10 cellular contexts compared by ENCODE assay signal in the genomic region with DNA sequence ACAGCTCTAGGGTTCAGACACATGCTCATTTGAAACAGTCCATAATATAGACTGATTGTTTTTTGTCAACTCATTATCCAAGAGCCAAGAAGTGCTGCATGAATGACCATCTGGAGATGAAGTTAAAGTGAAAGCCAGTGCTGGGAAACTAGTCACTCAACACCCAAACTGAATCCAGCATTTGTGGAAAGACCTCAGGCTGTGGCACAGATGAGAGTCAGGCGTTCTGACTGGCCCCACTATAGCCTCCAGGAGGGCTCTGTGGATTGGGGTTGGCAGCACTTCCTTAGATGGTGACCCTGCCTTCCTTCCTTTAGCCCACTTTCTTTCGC. TPM values are rescaled to one million over a fixed set of nuclear protein-coding genes. Genes with fewer than 3 reads are reported as not detected.
DNase-seq lines count a peak whose midpoint lies in the region; ATAC-seq, FAIRE-seq and TF ChIP-seq lines count a peak whose summit lies in the region.
"Had no signal": no experiment of that assay in that cellular context is flagged by ENCODE, and none has a peak within 500 bp of the region (broad histone marks: within the 10 kb centered on the region; RNA-seq: fewer than 3 reads in every experiment).

No MANE protein-coding gene starts in this region.

- peak overlapping the region; percentile 94 for H3K4me3 Mint-ChIP-seq in natural killer cell treated with Interleukin-12 subunit alpha and Interleukin-12 subunit beta and Interleukin-15 and Interleukin-18, amount 100 ng/mL, for 72 hours

- H2BK120ac ChIP-seq in IMR-90 (ENCODE audit: low read depth, low read length) = no peak overlapping the region

- no peak for TF ChIP-seq RAD21 in IMR-90 (IDR thresholded peaks at IDR 0.05; ENCODE audit: low read length)

- dilution Hi-C loops in IMR-90 (cut with HindIII; ENCODE audit: low sequenced_read_pairs, unreplicated experiment) = no loop called here
- dilution Hi-C loops in endothelial cell of umbilical vein (cut with MboI; ENCODE audit: extremely low pct_ligation_motif_present, low sequenced_read_pairs) = no loop called here

- H2AFZ ChIP-seq in IMR-90 (replicated peaks; ENCODE audit: low read length, poor library complexity) (no peak overlapping the region), endothelial cell of umbilical vein (ENCODE audit: low read depth, low read length) (no peak overlapping the region)

- peak overlapping the region; percentile 63 to 88 for H3K27ac Mint-ChIP-seq in natural killer cell treated with Interleukin-12 subunit alpha and Interleukin-12 subunit beta and Interleukin-15 and Interleukin-18, amount 100 ng/mL, for 72 hours

- peaks cover 3% of the 10 kb centered on the region for H3K79me2 ChIP-seq in endothelial cell of umbilical vein (ENCODE audit: control insufficient read depth, insufficient read depth, low read length)

- peaks cover 4% of the 10 kb centered on the region for H3K9me3 Mint-ChIP-seq in natural killer cell treated with Interleukin-12 subunit alpha and Interleukin-12 subunit beta and Interleukin-15 and Interleukin-18, amount 100 ng/mL, for 72 hours

- H3K9ac ChIP-seq in IMR-90 (ENCODE audit: low read depth, low read length) (no peak overlapping the region), endothelial cell of umbilical vein (replicated peaks; ENCODE audit: extremely low read depth, insufficient read depth, low read length) (no peak overlapping the region)

- BruUV-seq in IMR-90 (replicated peaks; lab: Mats Ljungman, UMichigan) = no TSS peak
- BruUV-seq in endothelial cell of umbilical vein (replicated peaks; lab: Mats Ljungman, UMichigan) = TSS peak; percentile 15

- FAIRE-seq in endothelial cell of umbilical vein (lab: Jason Lieb, UNC) = no peak
- FAIRE-seq: D721Med had no signal

- ATAC-seq in IMR-90 (ENCODE audit: low read depth) (no peak), GM21526 (IDR thresholded peaks at IDR 0.05; ENCODE audit: low FRiP score, unreplicated experiment) (no peak), HG03439 (IDR thresholded peaks at IDR 0.05; ENCODE audit: unreplicated experiment) (no peak)
- no peak for ATAC-seq in natural killer cell treated with Interleukin-12 subunit alpha and Interleukin-12 subunit beta and Interleukin-15 and Interleukin-18, amount 100 ng/mL, for 72 hours

- no peak overlapping the region for H4K5ac ChIP-seq in IMR-90 (ENCODE audit: low read depth, low read length)

- H3K9me1 ChIP-seq in IMR-90 (ENCODE audit: insufficient read depth, low read length) (no peaks in the 10 kb centered on the region; the same call in 1 of the 2 replicates), endothelial cell of umbilical vein (replicated peaks; ENCODE audit: control insufficient read depth, extremely low read depth, insufficient read depth, low read length) (no peaks in the 10 kb centered on the region)

- TF ChIP-seq CTCF in IMR-90 (conservative IDR thresholded peaks at IDR 0.05; ENCODE audit: low read depth, low read length) (no peak), endothelial cell of umbilical vein (IDR thresholded peaks at IDR 0.05; ENCODE audit: extremely low read depth in 1 of 2, insufficient read depth in 1 of 2, low read depth in 1 of 2, low read length in 2 of 2) (no peak), stomach (IDR thresholded peaks at IDR 0.05) (no peak)

- peaks cover 40 to 46% of the 10 kb centered on the region in 2 donors for H3K4me1 Mint-ChIP-seq in natural killer cell treated with Interleukin-12 subunit alpha and Interleukin-12 subunit beta and Interleukin-15 and Interleukin-18, amount 100 ng/mL, for 72 hours (ENCODE audit: low read depth in 2 of 2)

- peaks cover 4 to 20% of the 10 kb centered on the region in 2 experiments; a peak in 3 of 4 replicates for H3K79me1 ChIP-seq in IMR-90 (ENCODE audit: low read depth in 1 of 2, low read length in 2 of 2)

- no peak overlapping the region for H2AK9ac ChIP-seq in IMR-90 (replicated peaks; ENCODE audit: low read depth, low read length, poor library complexity)

- H3K18ac ChIP-seq in IMR-90 (ENCODE audit: low read depth, low read length) = no peak overlapping the region

- H3K36me3 ChIP-seq in IMR-90 (ENCODE audit: control insufficient read depth, insufficient read depth, low read length) (peaks cover 5% of the 10 kb centered on the region; the same call in 1 of the 2 replicates), endothelial cell of umbilical vein (ENCODE audit: control insufficient read depth in 2 of 2, extremely low read depth in 1 of 2, insufficient read depth in 2 of 2, low read length in 2 of 2) (peaks cover 3 to 4% of the 10 kb centered on the region in 2 experiments), stomach (peaks cover 0 to 7% (median 4%) of the 10 kb centered on the region in 4 donors)
- H3K36me3 ChIP-seq: WERI-Rb-1 had no signal

- H3K4ac ChIP-seq in IMR-90 (ENCODE audit: low read depth, low read length) = no peak overlapping the region

- no peak overlapping the region for H3K56ac ChIP-seq in IMR-90 (ENCODE audit: extremely low read depth, insufficient read depth, low read length)

- H3K14ac ChIP-seq in IMR-90 (replicated peaks; ENCODE audit: low read depth, low read length) = peak overlapping the region; percentile 14; the same call in 1 of the 2 replicates

- H3K9me3 ChIP-seq in IMR-90 (ENCODE audit: control insufficient read depth, insufficient read depth, low read length) (no peaks in the 10 kb centered on the region), endothelial cell of umbilical vein (replicated peaks; ENCODE audit: control insufficient read depth, insufficient read depth, low read length) (no peaks in the 10 kb centered on the region), stomach (no peaks in the 10 kb centered on the region)

- H3K23ac ChIP-seq in IMR-90 (ENCODE audit: low read depth, low read length) = peak overlapping the region; percentile 48

- peaks cover 5% of the 10 kb centered on the region; the same call in 1 of the 2 replicates for H3K4me1 ChIP-seq in IMR-90 (ENCODE audit: control insufficient read depth, insufficient read depth, low read length)
- H3K4me1 ChIP-seq in endothelial cell of umbilical vein (ENCODE audit: control insufficient read depth, extremely low read depth, insufficient read depth, low read length) = peaks cover 9% of the 10 kb centered on the region
- H3K4me1 ChIP-seq in stomach = peaks cover 11 to 27% (median 21%) of the 10 kb centered on the region in 4 donors

- no peak overlapping the region for H2BK20ac ChIP-seq in IMR-90 (ENCODE audit: low read depth, low read length)

- peaks cover 7% of the 10 kb centered on the region for H3K36me3 Mint-ChIP-seq in natural killer cell treated with Interleukin-12 subunit alpha and Interleukin-12 subunit beta and Interleukin-15 and Interleukin-18, amount 100 ng/mL, for 72 hours

- no peak for TF ChIP-seq POLR2A in IMR-90 (IDR thresholded peaks at IDR 0.05; ENCODE audit: low read depth, low read length)
- TF ChIP-seq POLR2A in endothelial cell of umbilical vein (IDR thresholded peaks at IDR 0.05; ENCODE audit: low read depth, low read length) = no peak
- no peak for TF ChIP-seq POLR2A in stomach (IDR thresholded peaks at IDR 0.05)

- no peak overlapping the region for H2AK5ac ChIP-seq in IMR-90 (ENCODE audit: low read depth, low read length)

- H4K8ac ChIP-seq in IMR-90 (ENCODE audit: low read depth in 2 of 2, low read length in 2 of 2) = no peak overlapping the region; a peak in 1 of 4 replicates

- H3K4me3 ChIP-seq in IMR-90 (ENCODE audit: insufficient read depth, low read depth, low read length) (no peak overlapping the region), endothelial cell of umbilical vein (replicated peaks in 1 of 3; ENCODE audit: insufficient read depth in 1 of 3, low read depth in 1 of 3, low read length in 3 of 3) (no peak overlapping the region), stomach (no peak overlapping the region)

- H4K20me1 ChIP-seq in IMR-90 (ENCODE audit: insufficient read depth, low read length) (no peaks in the 10 kb centered on the region), endothelial cell of umbilical vein (replicated peaks; ENCODE audit: control insufficient read depth, extremely low read depth, insufficient read depth, low read length) (no peaks in the 10 kb centered on the region)

- POLR2A ChIA-PET in IMR-90 (lab: Charles Lee; ENCODE audit: unreplicated experiment) (no interaction called here), endothelial cell of umbilical vein (lab: Charles Lee) (no interaction called here)

- no peak for TF ChIP-seq EP300 in stomach (IDR thresholded peaks at IDR 0.05)

- H3K27me3 Mint-ChIP-seq in natural killer cell treated with Interleukin-12 subunit alpha and Interleukin-12 subunit beta and Interleukin-15 and Interleukin-18, amount 100 ng/mL, for 72 hours = no peaks in the 10 kb centered on the region

- intact Hi-C loops in IMR-90 (cut with micrococcal nuclease) (loop anchor here (10.0 kb wide), 1 partner anchor 381 kb away; no protein-coding TSS in a partner anchor), endothelial cell of umbilical vein (cut with micrococcal nuclease) (no loop called here), stomach (cut with DNase I; ENCODE audit: low total_unique reads) (no loop called here)

- WGBS in IMR-90 (ENCODE audit: extremely low coverage in 2 of 2, insufficient read length in 1 of 2), 2 experiments = 33% methylated on average over 1 of the region's 2 CpGs; no CpG with 5 or more reads in 1 of the 2 experiments
- WGBS in stomach, 5 donors = 40 to 84% (median 53%) methylated on average over 2 of the region's 2 CpGs

- no peak overlapping the region for H2BK15ac ChIP-seq in IMR-90 (ENCODE audit: low read depth, low read length)

- H3K4me2 ChIP-seq in IMR-90 (ENCODE audit: low read depth, low read length) (peak overlapping the region; percentile 98), endothelial cell of umbilical vein (ENCODE audit: insufficient read depth, low read length) (no peak overlapping the region)

- H3K27ac ChIP-seq in IMR-90 (ENCODE audit: insufficient read depth, low read length) = no peak overlapping the region
- no peak overlapping the region for H3K27ac ChIP-seq in endothelial cell of umbilical vein (ENCODE audit: insufficient read depth, low read depth, low read length)
- H3K27ac ChIP-seq in stomach = no peak overlapping the region
- H3K27ac ChIP-seq: WERI-Rb-1 had no signal

- H3K27me3 ChIP-seq in IMR-90 (ENCODE audit: control insufficient read depth, insufficient read depth, low read length) = no peaks in the 10 kb centered on the region
- H3K27me3 ChIP-seq in endothelial cell of umbilical vein (ENCODE audit: control insufficient read depth in 2 of 2, insufficient read depth in 2 of 2, low read length in 2 of 2) = no peaks in the 10 kb centered on the region
- peaks cover 0 to 48% (median 31%) of the 10 kb centered on the region in 3 donors for H3K27me3 ChIP-seq in stomach

- H2BK5ac ChIP-seq in IMR-90 (ENCODE audit: low read depth, low read length, poor library complexity, severe bottlenecking) = no peak overlapping the region

- in situ Hi-C loops in IMR-90 (cut with MboI; ENCODE audit: low sequenced_read_pairs) = no loop called here

- peak in 8 of 14 donors; percentile 15 to 56 (median 40) for DNase-seq in C1 segment of cervical spinal cord (lab: John Stamatoyannopoulos, UW)
- no peak for DNase-seq in IMR-90
- DNase-seq in endothelial cell of umbilical vein (ENCODE audit: low read depth, low spot score) = no peak
- DNase-seq in natural killer cell treated with Interleukin-12 subunit alpha and Interleukin-12 subunit beta and Interleukin-15 and Interleukin-18, amount 100 ng/mL, for 72 hours (ENCODE audit: low spot score) = no peak
- no peak for DNase-seq in stomach
- DNase-seq in cortex of kidney (lab: John Stamatoyannopoulos, UW) = no peak
- DNase-seq: WERI-Rb-1 had no signal

- CTCF ChIA-PET in IMR-90 (lab: Yijun Ruan, JAX) = no interaction called here
- CTCF ChIA-PET in endothelial cell of umbilical vein (lab: Charles Lee) = no interaction called here

- no peak overlapping the region for H4K91ac ChIP-seq in IMR-90 (ENCODE audit: insufficient read depth, low read depth, low read length)

RNA-seq across cellular contexts. Expression of a gene that starts 2.1 kb away (rescaled TPM):
- 33.9 and 34.4 TPM in 2 replicates for total RNA-seq in IMR-90 (2012; rRNA removed)
- 29.8 and 35.5 TPM in 2 replicates for polyA plus RNA-seq in IMR-90 (2012; rRNA removed)
- polyA plus RNA-seq in IMR-90 (2012; cell fraction: cytosol; rRNA removed) = 24.1 and 40.6 TPM in 2 replicates
- 11.1 and 35.1 TPM in 2 replicates for polyA plus RNA-seq in IMR-90 (2012; cell fraction: nucleus; rRNA removed; ENCODE audit: low replicate concordance)
- total RNA-seq in endothelial cell of umbilical vein = 45.6 and 60.0 TPM in 2 replicates
- 45.3 and 46.1 TPM in 2 replicates for polyA plus RNA-seq in endothelial cell of umbilical vein
- 48.0 and 54.4 TPM in 2 replicates for polyA plus RNA-seq in endothelial cell of umbilical vein (2011; cell fraction: cytosol; rRNA removed)
- polyA plus RNA-seq in endothelial cell of umbilical vein (2011; cell fraction: nucleus; rRNA removed) = 32.6 and 37.1 TPM in 2 replicates
- 55.5 and 64.3 TPM in 2 replicates for polyA plus RNA-seq in endothelial cell of umbilical vein (2012)
- polyA minus RNA-seq in endothelial cell of umbilical vein = 19.6 and 27.9 TPM in 2 replicates
- not detected for polyA minus RNA-seq in endothelial cell of umbilical vein (2011; cell fraction: cytosol; rRNA and poly(A)+ RNA removed)
- 5.5 and 9.0 TPM in 2 replicates for polyA minus RNA-seq in endothelial cell of umbilical vein (2011; cell fraction: nucleus; rRNA and poly(A)+ RNA removed)
- total RNA-seq in natural killer cell treated with Interleukin-12 subunit alpha and Interleukin-12 subunit beta and Interleukin-15 and Interleukin-18, amount 100 ng/mL, for 72 hours = 100 to 1,000 TPM in 1 of 2 donors, 10 to 100 TPM in 1; 99.1 to 102 TPM
- total RNA-seq in stomach = 10 to 100 TPM in 4 of 5 donors, under 1 TPM in 1; 0.87 to 94.5 (median 14.7) TPM
- polyA plus RNA-seq in stomach = 10 to 100 TPM; 13.2 to 19.2 (median 15.4) TPM

Comparison
In these comparisons a context has a peak if more than half of its experiments do, and no peak if none do; other contexts are left out.
1. DNase-seq: peak in C1 segment of cervical spinal cord (8 of 14); none in IMR-90 (single experiment), endothelial cell of umbilical vein (single experiment), natural killer cell treated with Interleukin-12 subunit alpha and Interleukin-12 subunit beta and Interleukin-15 and Interleukin-18, amount 100 ng/mL, for 72 hours (single experiment), stomach (single experiment) and cortex of kidney (single experiment).